In the genomic region with DNA sequence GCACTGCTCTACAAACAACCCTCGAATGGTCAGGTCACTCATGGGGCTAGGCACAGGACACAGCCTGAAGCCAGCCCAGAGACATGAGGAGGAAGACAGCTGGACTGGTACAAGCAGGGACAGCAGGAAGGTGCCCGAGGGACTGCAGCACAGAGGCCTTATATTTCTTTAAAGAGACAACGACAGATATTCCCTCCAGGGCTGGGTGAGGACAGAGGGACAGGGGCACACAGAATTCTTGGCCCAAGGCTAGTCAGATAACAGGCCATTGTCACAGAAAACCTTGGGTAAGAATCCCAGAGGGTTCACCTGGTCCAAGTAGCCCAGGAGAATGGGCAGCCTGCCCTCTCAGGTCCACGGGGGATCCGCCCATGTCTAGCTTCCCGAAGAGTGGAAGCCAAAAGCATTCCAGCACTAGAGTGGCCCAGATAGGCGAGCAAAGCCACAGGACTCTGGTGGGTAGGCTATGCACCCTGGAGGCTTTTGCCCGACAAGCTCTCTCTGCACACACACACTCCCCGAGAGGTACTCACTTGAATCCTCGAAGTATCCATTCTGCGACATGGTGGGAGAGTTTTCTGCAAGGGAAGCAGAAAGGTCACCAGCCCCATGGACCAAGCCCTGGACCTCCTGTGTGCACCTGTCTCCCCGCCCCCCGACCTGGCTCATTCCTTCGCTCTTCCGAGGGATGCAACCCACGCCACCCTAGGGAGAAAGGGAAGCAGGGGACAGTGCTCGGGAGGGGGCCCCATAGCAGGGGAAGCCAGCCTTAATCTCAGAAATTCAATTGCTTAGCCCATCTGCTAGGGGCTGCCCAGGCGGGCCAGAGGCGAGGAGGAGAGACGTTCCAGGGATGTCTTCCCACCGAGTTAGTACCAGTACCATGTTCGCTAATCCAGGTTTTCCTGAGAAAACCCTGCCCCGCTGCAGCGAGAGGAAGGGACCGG, we compare ENCODE assay signal across 1 cellular context.
TF ChIP-seq lines count a peak whose summit lies in the region.

No MANE protein-coding gene starts in this region.

TF ChIP-seq in endothelial cell of umbilical vein, 7 proteins besides CTCF, POLR2A, EP300 and RAD21:
- no peak for TF ChIP-seq MYC (IDR thresholded peaks at IDR 0.05; ENCODE audit: low read depth, low read length)
- TF ChIP-seq FOS (IDR thresholded peaks at IDR 0.05; ENCODE audit: borderline replicate concordance, insufficient read depth, low read length), result no peak
- no peak for TF ChIP-seq JUN (IDR thresholded peaks at IDR 0.05; ENCODE audit: borderline replicate concordance, insufficient read depth, insufficient read length, low read depth)
- TF ChIP-seq GATA2 (IDR thresholded peaks at IDR 0.05; ENCODE audit: insufficient read depth, insufficient read length, low read depth, low read length), result no peak
- no peak for TF ChIP-seq POLR2AphosphoS5 (IDR thresholded peaks at IDR 0.05; ENCODE audit: insufficient read depth, low read depth, low read length)
- TF ChIP-seq EZH2 (IDR thresholded peaks at IDR 0.05; ENCODE audit: borderline replicate concordance, low read depth, low read length, severe bottlenecking), result no peak
- TF ChIP-seq, protein P1, sequence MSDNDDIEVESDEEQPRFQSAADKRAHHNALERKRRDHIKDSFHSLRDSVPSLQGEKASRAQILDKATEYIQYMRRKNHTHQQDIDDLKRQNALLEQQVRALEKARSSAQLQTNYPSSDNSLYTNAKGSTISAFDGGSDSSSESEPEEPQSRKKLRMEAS (IDR thresholded peaks at IDR 0.05; ENCODE audit: insufficient read depth, insufficient read length), result no peak
